Comparison of ENCODE assay signal across 8 cellular contexts in the genomic region with DNA sequence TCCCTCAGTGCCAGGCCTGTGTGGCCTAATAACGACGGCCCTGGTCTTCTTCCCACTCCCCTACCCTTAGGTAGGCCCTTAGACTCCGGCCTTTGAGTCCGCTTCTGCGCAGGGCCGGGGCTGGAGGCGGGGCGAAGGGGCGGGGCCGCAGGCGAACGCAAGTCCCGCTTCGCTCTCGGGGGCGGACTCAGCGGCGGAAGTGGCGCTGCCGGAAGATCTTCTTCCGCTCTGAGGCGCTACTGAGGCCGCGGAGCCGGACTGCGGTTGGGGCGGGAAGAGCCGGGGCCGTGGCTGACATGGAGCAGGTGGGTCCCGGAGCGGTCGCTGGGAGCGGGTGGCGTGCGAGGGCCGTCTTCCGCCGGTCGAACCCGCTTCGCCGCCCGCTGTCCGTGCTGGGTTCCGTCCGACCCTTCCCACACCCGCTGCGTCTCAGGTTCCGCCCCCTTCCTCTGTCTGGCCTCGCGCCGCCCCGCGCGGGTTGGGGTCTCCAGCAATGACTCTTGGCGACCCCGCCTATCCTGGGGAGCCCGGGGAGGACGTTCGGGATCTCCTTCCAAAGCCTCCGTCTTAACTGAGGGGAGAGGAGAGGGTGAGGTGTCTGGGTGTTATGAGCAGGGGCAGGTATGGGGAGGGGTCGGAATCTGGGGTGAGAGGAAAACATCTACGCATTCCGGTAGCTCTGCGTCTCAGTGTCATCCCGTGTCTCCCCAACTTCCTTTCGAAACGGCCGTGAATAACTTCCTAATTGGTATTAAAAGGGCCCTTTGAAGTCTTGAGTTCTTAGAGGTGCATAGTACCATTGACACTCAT. TPM values are rescaled to one million over a fixed set of nuclear protein-coding genes. Genes with fewer than 3 reads are reported as not detected.
DNase-seq lines count a peak whose midpoint lies in the region; ATAC-seq and TF ChIP-seq lines count a peak whose summit lies in the region.

A gene (plus strand): TSS at position 218 of the 810 bp plus-strand sequence. CDS start 16,388 bp downstream, outside the sequence.

- H3K27me3 ChIP-seq in muscle layer of duodenum (ENCODE audit: low read depth, low read length): no peaks in the 10 kb centered on the region

- ATAC-seq in GM21390 (IDR thresholded peaks at IDR 0.05; ENCODE audit: unreplicated experiment): peak; percentile 83
- peak; percentile 92 to 93 for ATAC-seq in activated T-cell treated with anti-CD3 and anti-CD28 coated beads, Interleukin-2, amount 50 U/mL, for 4 hours
- ATAC-seq in esophagus mucosa: peak; percentile 85

- DNase-seq in Calu3: no peak
- DNase-seq in activated T-cell treated with anti-CD3 and anti-CD28 coated beads, Interleukin-2, amount 50 U/mL, for 4 hours: peak; percentile 85
- DNase-seq in stimulated activated CD8-positive, alpha-beta memory T cell treated with anti-CD3 and anti-CD28 coated beads, Interleukin-7, amount 100 ng/mL, for 1 hour (ENCODE audit: low read depth in 2 of 2): peak; percentile 69 to 79

- no peaks in the 10 kb centered on the region for H3K36me3 ChIP-seq in muscle layer of duodenum (ENCODE audit: control insufficient read depth in 1 of 2, insufficient read depth in 2 of 2, low read length in 2 of 2)

- no TSS peak for BruUV-seq in Calu3 (replicated peaks; lab: Mats Ljungman, UMichigan)

- peak within 1 kb of the TSS; percentile 71 for H3K4me3 Mint-ChIP-seq in Calu3 (ENCODE audit: low read depth, unreplicated experiment)
- H3K4me3 Mint-ChIP-seq in IgD-negative memory B cell: peak within 1 kb of the TSS; percentile 70 to 97 (median 94)
- peak within 1 kb of the TSS; percentile 96 for H3K4me3 Mint-ChIP-seq in activated T-cell treated with anti-CD3 and anti-CD28 coated beads, Interleukin-2, amount 50 U/mL, for 4 hours

- H3K36me3 Mint-ChIP-seq in Calu3 (ENCODE audit: insufficient read depth, unreplicated experiment): peaks cover 29% of the 10 kb centered on the region
- H3K36me3 Mint-ChIP-seq in IgD-negative memory B cell: no peaks in the 10 kb centered on the region
- peaks cover 2% of the 10 kb centered on the region for H3K36me3 Mint-ChIP-seq in activated T-cell treated with anti-CD3 and anti-CD28 coated beads, Interleukin-2, amount 50 U/mL, for 4 hours (ENCODE audit: insufficient read depth)

- peak within 1 kb of the TSS; percentile 92 for H3K27ac ChIP-seq in muscle layer of duodenum (ENCODE audit: low read length)

- no peaks in the 10 kb centered on the region for H3K9me3 ChIP-seq in muscle layer of duodenum (ENCODE audit: control insufficient read depth in 1 of 2, low read length in 2 of 2)

- H3K9me3 Mint-ChIP-seq in Calu3 (ENCODE audit: low read depth, unreplicated experiment) (no peaks in the 10 kb centered on the region), IgD-negative memory B cell (no peaks in the 10 kb centered on the region)
- H3K9me3 Mint-ChIP-seq in activated T-cell treated with anti-CD3 and anti-CD28 coated beads, Interleukin-2, amount 50 U/mL, for 4 hours: no peaks in the 10 kb centered on the region

- H3K27ac Mint-ChIP-seq in Calu3 (ENCODE audit: unreplicated experiment): peak within 1 kb of the TSS; percentile 28
- peak within 1 kb of the TSS; percentile 20 to 90 (median 88) for H3K27ac Mint-ChIP-seq in IgD-negative memory B cell

- peaks cover 10 to 53% of the 10 kb centered on the region in 2 donors for H3K4me1 ChIP-seq in muscle layer of duodenum (ENCODE audit: control insufficient read depth in 1 of 2, insufficient read depth in 2 of 2, low read length in 2 of 2)

- peak within 1 kb of the TSS; percentile 73 to 91 for H3K4me3 ChIP-seq in muscle layer of duodenum (ENCODE audit: low read depth in 1 of 2, low read length in 2 of 2)

- peaks cover 61% of the 10 kb centered on the region for H3K4me1 Mint-ChIP-seq in Calu3 (ENCODE audit: low read depth, unreplicated experiment)
- peaks cover 31 to 41% (median 34%) of the 10 kb centered on the region in 3 donors for H3K4me1 Mint-ChIP-seq in IgD-negative memory B cell
- H3K4me1 Mint-ChIP-seq in activated T-cell treated with anti-CD3 and anti-CD28 coated beads, Interleukin-2, amount 50 U/mL, for 4 hours (ENCODE audit: low read depth): peaks cover 52% of the 10 kb centered on the region

- CTCF ChIA-PET in Calu3 (lab: Charles Lee): interaction anchor here (0.5 to 161.2 kb wide), 30 partner anchors 17 to 1598 kb away, joined by 3 to 42089 read pairs (median 5); a partner anchor contains a TSS

- H3K27me3 Mint-ChIP-seq in Calu3 (ENCODE audit: unreplicated experiment) (peaks cover 5% of the 10 kb centered on the region), IgD-negative memory B cell (no peaks in the 10 kb centered on the region)
- H3K27me3 Mint-ChIP-seq in activated T-cell treated with anti-CD3 and anti-CD28 coated beads, Interleukin-2, amount 50 U/mL, for 4 hours (ENCODE audit: low read depth): no peaks in the 10 kb centered on the region

- no peak for TF ChIP-seq CTCF in Calu3 (IDR thresholded peaks at IDR 0.05; ENCODE audit: unreplicated experiment)

- intact Hi-C loops in Calu3 (cut with micrococcal nuclease; ENCODE audit: unreplicated experiment): loop anchor here (1.0 to 10.0 kb wide), 8 partner anchors 16 to 858 kb away; a partner anchor contains a TSS

TF ChIP-seq in PFSK-1, 5 proteins besides CTCF, POLR2A, EP300 and RAD21:
- TF ChIP-seq SIN3A (IDR thresholded peaks at IDR 0.05; ENCODE audit: borderline replicate concordance, insufficient read depth, low read length) (peak; percentile 61; the same call in 1 of the 2 replicates), TAF1 (IDR thresholded peaks at IDR 0.05; ENCODE audit: borderline replicate concordance, insufficient read depth, low read length) (peak; percentile 84), FOXP2 (optimal IDR thresholded peaks at IDR 0.05; ENCODE audit: borderline replicate concordance, extremely low read depth, extremely low read length, insufficient read depth) (no peak), POLR2AphosphoS5 (IDR thresholded peaks at IDR 0.05; ENCODE audit: low read depth, low read length) (peak; percentile 89)
- TF ChIP-seq, protein P1, sequence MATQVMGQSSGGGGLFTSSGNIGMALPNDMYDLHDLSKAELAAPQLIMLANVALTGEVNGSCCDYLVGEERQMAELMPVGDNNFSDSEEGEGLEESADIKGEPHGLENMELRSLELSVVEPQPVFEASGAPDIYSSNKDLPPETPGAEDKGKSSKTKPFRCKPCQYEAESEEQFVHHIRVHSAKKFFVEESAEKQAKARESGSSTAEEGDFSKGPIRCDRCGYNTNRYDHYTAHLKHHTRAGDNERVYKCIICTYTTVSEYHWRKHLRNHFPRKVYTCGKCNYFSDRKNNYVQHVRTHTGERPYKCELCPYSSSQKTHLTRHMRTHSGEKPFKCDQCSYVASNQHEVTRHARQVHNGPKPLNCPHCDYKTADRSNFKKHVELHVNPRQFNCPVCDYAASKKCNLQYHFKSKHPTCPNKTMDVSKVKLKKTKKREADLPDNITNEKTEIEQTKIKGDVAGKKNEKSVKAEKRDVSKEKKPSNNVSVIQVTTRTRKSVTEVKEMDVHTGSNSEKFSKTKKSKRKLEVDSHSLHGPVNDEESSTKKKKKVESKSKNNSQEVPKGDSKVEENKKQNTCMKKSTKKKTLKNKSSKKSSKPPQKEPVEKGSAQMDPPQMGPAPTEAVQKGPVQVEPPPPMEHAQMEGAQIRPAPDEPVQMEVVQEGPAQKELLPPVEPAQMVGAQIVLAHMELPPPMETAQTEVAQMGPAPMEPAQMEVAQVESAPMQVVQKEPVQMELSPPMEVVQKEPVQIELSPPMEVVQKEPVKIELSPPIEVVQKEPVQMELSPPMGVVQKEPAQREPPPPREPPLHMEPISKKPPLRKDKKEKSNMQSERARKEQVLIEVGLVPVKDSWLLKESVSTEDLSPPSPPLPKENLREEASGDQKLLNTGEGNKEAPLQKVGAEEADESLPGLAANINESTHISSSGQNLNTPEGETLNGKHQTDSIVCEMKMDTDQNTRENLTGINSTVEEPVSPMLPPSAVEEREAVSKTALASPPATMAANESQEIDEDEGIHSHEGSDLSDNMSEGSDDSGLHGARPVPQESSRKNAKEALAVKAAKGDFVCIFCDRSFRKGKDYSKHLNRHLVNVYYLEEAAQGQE (IDR thresholded peaks at IDR 0.05; ENCODE audit: insufficient read depth in 1 of 2, low read depth in 2 of 2, low read length in 2 of 2): no peak; a peak in 1 of 4 replicates

RNA-seq across cellular contexts. Expression of the gene that starts here (rescaled TPM):
- total RNA-seq in Calu3 (2022): 2,579 and 2,697 TPM in 2 replicates
- polyA plus RNA-seq in IgD-negative memory B cell: 35.7 TPM
- 82.2 TPM for polyA plus RNA-seq in PFSK-1 (2012; ENCODE audit: insufficient read length, low read depth)
- total RNA-seq in activated T-cell treated with anti-CD3 and anti-CD28 coated beads, Interleukin-2, amount 50 U/mL, for 4 hours: 10 to 100 TPM; 66.0 to 67.1 (median 66.4) TPM
- total RNA-seq in esophagus mucosa: 28.0 TPM

Comparison
In these comparisons a context has a peak if more than half of its experiments do, and no peak if none do; other contexts are left out.
1. RNA of the gene that starts here (total RNA-seq): 2,579 to 2,697 TPM in Calu3; 66.0 to 67.1 TPM in activated T-cell treated with anti-CD3 and anti-CD28 coated beads, Interleukin-2, amount 50 U/mL, for 4 hours and 28.0 TPM in esophagus mucosa (single experiment); every median in the first group is over 10 times any median in the second.
2. Peak in every context shown above with its lines, with median percentiles within 50 percentile points of each other: H3K4me3 Mint-ChIP-seq and ATAC-seq.